18 cellular contexts compared by ENCODE assay signal in the genomic region with DNA sequence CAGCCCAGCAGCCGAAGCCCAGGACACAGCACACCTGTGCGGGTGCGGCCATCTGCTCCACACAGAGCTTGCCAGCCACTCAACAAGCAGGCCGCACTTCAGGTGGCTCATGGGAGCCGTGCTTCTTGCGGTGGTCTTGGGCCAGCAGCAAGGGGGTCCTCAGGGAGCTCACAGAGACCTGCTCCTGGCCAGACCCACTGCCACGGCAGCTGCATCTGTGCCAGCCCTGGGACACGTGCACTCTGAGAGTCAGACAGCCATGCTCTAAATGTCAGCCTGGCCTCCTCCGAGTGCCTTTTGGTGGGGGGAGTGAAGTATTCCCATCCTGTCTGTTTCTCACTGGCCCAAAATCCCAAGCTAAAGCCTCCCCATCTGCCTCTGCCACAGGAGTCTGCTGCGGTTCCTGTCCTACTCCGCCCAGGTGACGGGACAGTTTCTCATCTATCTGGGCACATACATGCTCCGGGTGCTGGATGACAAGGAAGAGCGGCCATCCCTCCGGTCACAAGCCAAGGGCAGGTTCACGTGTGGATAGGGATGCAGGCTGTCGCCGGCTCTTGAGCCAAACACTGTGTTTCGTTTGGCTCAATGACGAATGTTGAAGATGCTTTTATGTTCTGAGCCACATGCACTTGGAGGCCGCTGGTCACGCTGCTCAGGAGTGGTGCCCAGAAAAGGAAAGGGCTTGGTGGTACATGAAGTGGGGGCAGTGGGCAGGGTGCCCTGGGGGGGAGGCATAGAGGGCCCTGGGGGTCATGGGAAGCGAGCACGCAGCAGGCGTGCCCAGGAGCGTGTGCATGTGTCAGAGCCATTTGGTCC. TPM values are rescaled to one million over a fixed set of nuclear protein-coding genes. Genes with fewer than 3 reads are reported as not detected.
DNase-seq lines count a peak whose midpoint lies in the region; ATAC-seq and TF ChIP-seq lines count a peak whose summit lies in the region.
"Had no signal": no experiment of that assay in that cellular context is flagged by ENCODE, and none has a peak within 500 bp of the region (broad histone marks: within the 10 kb centered on the region; RNA-seq: fewer than 3 reads in every experiment).

No MANE protein-coding gene starts in this region.

- H4K20me1 ChIP-seq in IMR-90 (ENCODE audit: insufficient read depth, low read length), result no peaks in the 10 kb centered on the region; the same call in 1 of the 2 replicates

- H3K27ac ChIP-seq in IMR-90 (ENCODE audit: insufficient read depth, low read length), result no peak overlapping the region
- peak overlapping the region in 3 of 4 donors; percentile 64 to 93 (median 91) for H3K27ac ChIP-seq in esophagus squamous epithelium
- H3K27ac ChIP-seq in trophoblast cell (ENCODE audit: low read depth, low read length), result no peak overlapping the region

- H4K8ac ChIP-seq in IMR-90 (ENCODE audit: low read depth in 2 of 2, low read length in 2 of 2) (no peak overlapping the region; a peak in 1 of 4 replicates), trophoblast cell (ENCODE audit: low read depth, low read length) (no peak overlapping the region)

- no peak overlapping the region for H2BK12ac ChIP-seq in trophoblast cell (ENCODE audit: low read length)

- DNase-seq in IMR-90 (peak; percentile 18), esophagus squamous epithelium (lab: John Stamatoyannopoulos, UW) (no peak), trophoblast cell (no peak), ureter (ENCODE audit: low spot score) (peak; percentile 67), NCI-H524 (lab: John Stamatoyannopoulos, UW) (no peak), NCI-H526 treated with DMSO at 0.1 percent for 48 hours (lab: John Stamatoyannopoulos, UW) (no peak), DMS 273 (lab: John Stamatoyannopoulos, UW; ENCODE audit: unreplicated experiment) (no peak)
- DNase-seq: AML-193; CD4-positive, alpha-beta T cell; DMS79 treated with DMSO at 0.1 percent for 48 hours; GOT3; MV-4-11; NCI-H1417 treated with DMSO at 0.1 percent for 48 hours; NCI-H2029; NCI-H2171 treated with DMSO at 0.1 percent for 48 hours; SHP77 treated with DMSO at 0.1 percent for 48 hours had no signal

- POLR2A ChIA-PET in IMR-90 (lab: Charles Lee; ENCODE audit: unreplicated experiment), result interaction anchor here (0.8 kb wide), 1 partner anchor 9 kb away, joined by 3 read pairs; no protein-coding TSS in a partner anchor

- no peak for TF ChIP-seq RAD21 in IMR-90 (IDR thresholded peaks at IDR 0.05; ENCODE audit: low read length)

- peak overlapping the region; percentile 33 for H2AK9ac ChIP-seq in IMR-90 (replicated peaks; ENCODE audit: low read depth, low read length, poor library complexity)

- no peak overlapping the region for H2BK5ac ChIP-seq in IMR-90 (ENCODE audit: low read depth, low read length, poor library complexity, severe bottlenecking)
- no peak overlapping the region for H2BK5ac ChIP-seq in trophoblast cell (ENCODE audit: low read depth, low read length, poor library complexity)

- no peak overlapping the region for H2BK20ac ChIP-seq in IMR-90 (ENCODE audit: low read depth, low read length)

- dilution Hi-C loops in IMR-90 (cut with HindIII; ENCODE audit: low sequenced_read_pairs, unreplicated experiment), result no loop called here

- BruUV-seq in IMR-90 (replicated peaks; lab: Mats Ljungman, UMichigan), result no TSS peak

- H3K27me3 ChIP-seq in IMR-90 (ENCODE audit: control insufficient read depth, insufficient read depth, low read length), result no peaks in the 10 kb centered on the region
- no peaks in the 10 kb centered on the region for H3K27me3 ChIP-seq in esophagus squamous epithelium
- H3K27me3 ChIP-seq in trophoblast cell (ENCODE audit: insufficient read depth, low read length), result no peaks in the 10 kb centered on the region

- in situ Hi-C loops in IMR-90 (cut with MboI; ENCODE audit: low sequenced_read_pairs), result no loop called here

- H2BK120ac ChIP-seq in IMR-90 (ENCODE audit: low read depth, low read length) (no peak overlapping the region), trophoblast cell (ENCODE audit: insufficient read depth, low read length, poor library complexity) (no peak overlapping the region)

- TF ChIP-seq POLR2A in IMR-90 (IDR thresholded peaks at IDR 0.05; ENCODE audit: low read depth, low read length) (peak; percentile 68), esophagus squamous epithelium (IDR thresholded peaks at IDR 0.05) (no peak)

- no peak overlapping the region for H3K56ac ChIP-seq in IMR-90 (ENCODE audit: extremely low read depth, insufficient read depth, low read length)

- H3K14ac ChIP-seq in IMR-90 (replicated peaks; ENCODE audit: low read depth, low read length) (no peak overlapping the region), trophoblast cell (ENCODE audit: low read length) (no peak overlapping the region)

- H2AK5ac ChIP-seq in IMR-90 (ENCODE audit: low read depth, low read length) (peak overlapping the region; percentile 41), trophoblast cell (ENCODE audit: low read length) (no peak overlapping the region)

- peaks cover 11% of the 10 kb centered on the region for H3K79me2 ChIP-seq in trophoblast cell (ENCODE audit: control insufficient read depth, insufficient read depth, low read length, poor library complexity)

- no peaks in the 10 kb centered on the region for H3K9me3 ChIP-seq in IMR-90 (ENCODE audit: control insufficient read depth, insufficient read depth, low read length)
- H3K9me3 ChIP-seq in esophagus squamous epithelium, result no peaks in the 10 kb centered on the region
- H3K9me3 ChIP-seq in trophoblast cell (ENCODE audit: insufficient read depth, low read depth, low read length), result peaks cover 2% of the 10 kb centered on the region

- no peak overlapping the region; the same call in 2 of the 3 replicates for H2BK15ac ChIP-seq in IMR-90 (ENCODE audit: low read depth, low read length)

- H3K9ac ChIP-seq in IMR-90 (ENCODE audit: low read depth, low read length), result peak overlapping the region; percentile 34; the same call in 1 of the 2 replicates
- H3K9ac ChIP-seq in trophoblast cell (ENCODE audit: low read length), result no peak overlapping the region

- no peak overlapping the region for H3K23ac ChIP-seq in IMR-90 (ENCODE audit: low read depth, low read length)
- H3K23ac ChIP-seq in trophoblast cell (ENCODE audit: low read length), result no peak overlapping the region

- intact Hi-C loops in IMR-90 (cut with micrococcal nuclease) (loop anchor here (10.0 kb wide), 1 partner anchor 332 kb away; no protein-coding TSS in a partner anchor), esophagus squamous epithelium (cut with DNase I) (no loop called here)

- H4K91ac ChIP-seq in IMR-90 (ENCODE audit: insufficient read depth, low read depth, low read length), result no peak overlapping the region
- no peak overlapping the region for H4K91ac ChIP-seq in trophoblast cell (ENCODE audit: low read depth, low read length)

- no peak overlapping the region for H4K12ac ChIP-seq in trophoblast cell (ENCODE audit: low read depth, low read length)

- no peak overlapping the region for H3K18ac ChIP-seq in IMR-90 (ENCODE audit: low read depth, low read length)
- H3K18ac ChIP-seq in trophoblast cell (ENCODE audit: low read length), result no peak overlapping the region

- H3K4me2 ChIP-seq in IMR-90 (ENCODE audit: low read depth, low read length) (no peak overlapping the region), trophoblast cell (ENCODE audit: low read length) (no peak overlapping the region)

- H3K79me1 ChIP-seq in IMR-90 (ENCODE audit: low read depth in 1 of 2, low read length in 2 of 2), result peaks cover 14 to 37% of the 10 kb centered on the region in 2 experiments
- H3K79me1 ChIP-seq in trophoblast cell (ENCODE audit: low read length), result peaks cover 25% of the 10 kb centered on the region

- TF ChIP-seq CTCF in IMR-90 (conservative IDR thresholded peaks at IDR 0.05; ENCODE audit: low read depth, low read length) (no peak), esophagus squamous epithelium (IDR thresholded peaks at IDR 0.05) (no peak)

- no peak for ATAC-seq in IMR-90 (ENCODE audit: low read depth)

- H3K4me1 ChIP-seq in IMR-90 (ENCODE audit: control insufficient read depth, insufficient read depth, low read length) (peaks cover 24% of the 10 kb centered on the region), esophagus squamous epithelium (peaks cover 6 to 39% (median 9%) of the 10 kb centered on the region in 3 donors), trophoblast cell (ENCODE audit: control insufficient read depth in 1 of 2, insufficient read depth in 2 of 2, low read length in 2 of 2) (peaks cover 22 to 30% of the 10 kb centered on the region in 2 experiments)

- H3K4ac ChIP-seq in IMR-90 (ENCODE audit: low read depth, low read length) (peak overlapping the region; percentile 26; the same call in 1 of the 2 replicates), trophoblast cell (ENCODE audit: low read depth, low read length) (no peak overlapping the region)

- H2AFZ ChIP-seq in IMR-90 (replicated peaks; ENCODE audit: low read length, poor library complexity), result no peak overlapping the region
- H2AFZ ChIP-seq in trophoblast cell (ENCODE audit: insufficient read depth, low read length, poor library complexity), result no peak overlapping the region

- 91% methylated on average over 11 of the region's 26 CpGs; no CpG with 5 or more reads in 1 of the 2 experiments for WGBS in IMR-90 (ENCODE audit: extremely low coverage in 2 of 2, insufficient read length in 1 of 2), 2 experiments
- WGBS in esophagus squamous epithelium, 2 donors, result 73 to 82% methylated on average over 15 to 25 of the region's 26 CpGs
- no CpG with 5 or more reads among the region's 26 CpGs for WGBS in trophoblast cell (ENCODE audit: extremely low coverage, insufficient coverage, insufficient read length)

- H4K5ac ChIP-seq in IMR-90 (ENCODE audit: low read depth, low read length), result no peak overlapping the region

- H3K9me1 ChIP-seq in IMR-90 (ENCODE audit: insufficient read depth, low read length), result peaks cover 15% of the 10 kb centered on the region; the same call in 1 of the 2 replicates

- H3K36me3 ChIP-seq in IMR-90 (ENCODE audit: control insufficient read depth, insufficient read depth, low read length), result no peaks in the 10 kb centered on the region
- H3K36me3 ChIP-seq in esophagus squamous epithelium, result no peaks in the 10 kb centered on the region
- no peaks in the 10 kb centered on the region for H3K36me3 ChIP-seq in trophoblast cell (ENCODE audit: control insufficient read depth in 1 of 2, insufficient read depth in 2 of 2, low read length in 2 of 2)

- no peak overlapping the region for H3K4me3 ChIP-seq in IMR-90 (ENCODE audit: insufficient read depth, low read depth, low read length)
- H3K4me3 ChIP-seq in esophagus squamous epithelium, result no peak overlapping the region
- peak overlapping the region; percentile 28 for H3K4me3 ChIP-seq in trophoblast cell (ENCODE audit: low read depth, low read length)

- CTCF ChIA-PET in IMR-90 (lab: Yijun Ruan, JAX), result no interaction called here

RNA-seq across cellular contexts. Expression of a gene that starts 22.8 kb away (rescaled TPM):
- not detected in 2 replicates for total RNA-seq in IMR-90 (2012; rRNA removed)
- not detected in 2 replicates for polyA plus RNA-seq in IMR-90 (2012; rRNA removed)
- polyA plus RNA-seq in IMR-90 (2012; cell fraction: cytosol; rRNA removed), result 0.12 TPM in 1 of 2 replicates, not detected in the other
- not detected in 2 replicates for polyA plus RNA-seq in IMR-90 (2012; cell fraction: nucleus; rRNA removed; ENCODE audit: low replicate concordance)
- total RNA-seq in esophagus squamous epithelium, result 1 to 10 TPM in 1 of 4 donors, not detected in 3; 3.0 TPM
- not detected in 2 replicates for polyA plus RNA-seq in trophoblast cell (2013)
- not detected for total RNA-seq in ureter
- total RNA-seq: CD4-positive, alpha-beta T cell; HT1080; NCI-H460 had no signal

RNA-seq across cellular contexts. Expression of a gene that starts 31.1 kb away (rescaled TPM):
- 927 and 997 TPM in 2 replicates for total RNA-seq in IMR-90 (2012; rRNA removed)
- 1,040 and 1,386 TPM in 2 replicates for polyA plus RNA-seq in IMR-90 (2012; rRNA removed)
- 740 and 1,531 TPM in 2 replicates for polyA plus RNA-seq in IMR-90 (2012; cell fraction: cytosol; rRNA removed)
- polyA plus RNA-seq in IMR-90 (2012; cell fraction: nucleus; rRNA removed; ENCODE audit: low replicate concordance), result 748 and 1,694 TPM in 2 replicates
- total RNA-seq in esophagus squamous epithelium, result 100 to 1,000 TPM; 288 to 406 (median 337) TPM
- polyA plus RNA-seq in trophoblast cell (2013), result 229 and 231 TPM in 2 replicates
- total RNA-seq in ureter, result 101 TPM

Comparison
In these comparisons a context has a peak if more than half of its experiments do, and no peak if none do; other contexts are left out.
1. DNase-seq: peak in IMR-90 (single experiment) and ureter (single experiment); none in esophagus squamous epithelium (single experiment), trophoblast cell (0 of 2), NCI-H524 (0 of 2), NCI-H526 treated with DMSO at 0.1 percent for 48 hours (single experiment) and DMS 273 (single experiment).
2. H3K27ac ChIP-seq: peak in esophagus squamous epithelium (3 of 4); none in IMR-90 (single experiment) and trophoblast cell (single experiment).